In genomic region chr13:24763596-24764275, GRCh38 we compare ENCODE assay signal across 1 cellular context.
A peak's percentile ranks its signal among the peaks of the same experiment; 100 is the strongest.
TF ChIP-seq lines count a peak whose summit lies in the region.

RNF17 (plus strand) TSS chr13:24764169; CDS start chr13:24764204, 35 bp downstream.

TF ChIP-seq in K562, 482 proteins besides CTCF, POLR2A, EP300 and RAD21:
- no peak for TF ChIP-seq CREBBP (IDR thresholded peaks at IDR 0.05; ENCODE audit: low read depth, low read length)
- no peak for TF ChIP-seq CEBPB (tag; IDR thresholded peaks at IDR 0.05)
- TF ChIP-seq ID3 (CRISPR knock-in tag; IDR thresholded peaks at IDR 0.05) = no peak
- no peak for TF ChIP-seq ID3 (tag; IDR thresholded peaks at IDR 0.05)
- no peak for TF ChIP-seq THRAP3 (IDR thresholded peaks at IDR 0.05; ENCODE audit: borderline replicate concordance)
- no peak for TF ChIP-seq HINFP (tag; conservative IDR thresholded peaks at IDR 0.05; ENCODE audit: low read depth)
- TF ChIP-seq ZNF143 (CRISPR knock-in tag; IDR thresholded peaks at IDR 0.05) = peak; percentile 36; the same call in 1 of the 2 replicates
- TF ChIP-seq TBL1XR1 (IDR thresholded peaks at IDR 0.05; ENCODE audit: low read length in 2 of 2) = no peak
- no peak for TF ChIP-seq ZNF830 (CRISPR knock-in tag; IDR thresholded peaks at IDR 0.05)
- peak; percentile 78 for TF ChIP-seq PRDM10 (IDR thresholded peaks at IDR 0.05; ENCODE audit: partially characterized antibody)
- no peak for TF ChIP-seq CHCHD3 (CRISPR knock-in tag; IDR thresholded peaks at IDR 0.05)
- no peak for TF ChIP-seq ESRRA (IDR thresholded peaks at IDR 0.05; ENCODE audit: borderline replicate concordance, low read depth)
- TF ChIP-seq, protein P1, sequence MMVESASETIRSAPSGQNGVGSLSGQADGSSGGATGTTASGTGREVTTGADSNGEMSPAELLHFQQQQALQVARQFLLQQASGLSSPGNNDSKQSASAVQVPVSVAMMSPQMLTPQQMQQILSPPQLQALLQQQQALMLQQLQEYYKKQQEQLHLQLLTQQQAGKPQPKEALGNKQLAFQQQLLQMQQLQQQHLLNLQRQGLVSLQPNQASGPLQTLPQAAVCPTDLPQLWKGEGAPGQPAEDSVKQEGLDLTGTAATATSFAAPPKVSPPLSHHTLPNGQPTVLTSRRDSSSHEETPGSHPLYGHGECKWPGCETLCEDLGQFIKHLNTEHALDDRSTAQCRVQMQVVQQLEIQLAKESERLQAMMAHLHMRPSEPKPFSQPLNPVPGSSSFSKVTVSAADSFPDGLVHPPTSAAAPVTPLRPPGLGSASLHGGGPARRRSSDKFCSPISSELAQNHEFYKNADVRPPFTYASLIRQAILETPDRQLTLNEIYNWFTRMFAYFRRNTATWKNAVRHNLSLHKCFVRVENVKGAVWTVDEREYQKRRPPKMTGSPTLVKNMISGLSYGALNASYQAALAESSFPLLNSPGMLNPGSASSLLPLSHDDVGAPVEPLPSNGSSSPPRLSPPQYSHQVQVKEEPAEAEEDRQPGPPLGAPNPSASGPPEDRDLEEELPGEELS (CRISPR knock-in tag; IDR thresholded peaks at IDR 0.05; ENCODE audit: borderline replicate concordance) = no peak
